ENCODE assay signal across 10 cellular contexts in genomic region chr5:95957804-95958203, GRCh38. TPM values are rescaled to one million over a fixed set of nuclear protein-coding genes. Genes with fewer than 3 reads are reported as not detected.
DNase-seq lines count a peak whose midpoint lies in the region; ATAC-seq and TF ChIP-seq lines count a peak whose summit lies in the region.
"Had no signal": no experiment of that assay in that cellular context is flagged by ENCODE, and none has a peak within 500 bp of the region (broad histone marks: within the 10 kb centered on the region; RNA-seq: fewer than 3 reads in every experiment).

No MANE protein-coding gene starts in this region.

- H3K36me3 ChIP-seq in GM06990 (ENCODE audit: control insufficient read depth, insufficient read depth, low read length), result peaks cover 3% of the 10 kb centered on the region
- H3K36me3 ChIP-seq in MM.1S (replicated peaks; ENCODE audit: insufficient read depth, low read length), result no peaks in the 10 kb centered on the region
- H3K36me3 ChIP-seq in endodermal cell (ENCODE audit: control insufficient read depth, insufficient read depth, low read length), result peaks cover 40% of the 10 kb centered on the region
- H3K36me3 ChIP-seq in OCI-LY7 (ENCODE audit: insufficient read depth, low read length), result no peaks in the 10 kb centered on the region
- H3K36me3 ChIP-seq in trophoblast cell (ENCODE audit: control insufficient read depth in 1 of 2, insufficient read depth in 2 of 2, low read length in 2 of 2), result no peaks in the 10 kb centered on the region
- no peaks in the 10 kb centered on the region for H3K36me3 ChIP-seq in upper lobe of left lung

- H3K4ac ChIP-seq in trophoblast cell (ENCODE audit: low read depth, low read length), result no peak overlapping the region

- no peak overlapping the region for H4K8ac ChIP-seq in trophoblast cell (ENCODE audit: low read depth, low read length)

- H3K9ac ChIP-seq in MM.1S (ENCODE audit: low read length) (no peak overlapping the region), endodermal cell (ENCODE audit: extremely low read depth, low read length, poor library complexity, severe bottlenecking) (no peak overlapping the region), trophoblast cell (ENCODE audit: low read length) (no peak overlapping the region)

- H2BK5ac ChIP-seq in trophoblast cell (ENCODE audit: low read depth, low read length, poor library complexity), result no peak overlapping the region

- H3K27me3 ChIP-seq in GM06990 (replicated peaks; ENCODE audit: control insufficient read depth, insufficient read depth, low read length), result no peaks in the 10 kb centered on the region
- H3K27me3 ChIP-seq in MM.1S (replicated peaks; ENCODE audit: insufficient read depth, low read length), result no peaks in the 10 kb centered on the region
- H3K27me3 ChIP-seq in endodermal cell (ENCODE audit: control insufficient read depth, insufficient read depth, low read length, poor library complexity, severe bottlenecking), result no peaks in the 10 kb centered on the region
- H3K27me3 ChIP-seq in trophoblast cell (ENCODE audit: insufficient read depth, low read length), result no peaks in the 10 kb centered on the region
- H3K27me3 ChIP-seq in upper lobe of left lung, result no peaks in the 10 kb centered on the region

- H3K9me2 ChIP-seq in MM.1S (replicated peaks; ENCODE audit: insufficient read depth, low read length) (no peaks in the 10 kb centered on the region), OCI-LY7 (ENCODE audit: insufficient read depth, low read length) (no peaks in the 10 kb centered on the region)

- no peak for TF ChIP-seq EP300 in upper lobe of left lung (IDR thresholded peaks at IDR 0.05)

- peaks cover 80% of the 10 kb centered on the region for H3K79me2 ChIP-seq in MM.1S (ENCODE audit: low read length)
- no peaks in the 10 kb centered on the region for H3K79me2 ChIP-seq in OCI-LY7 (ENCODE audit: insufficient read depth, low read depth, low read length)
- peaks cover 11% of the 10 kb centered on the region for H3K79me2 ChIP-seq in trophoblast cell (ENCODE audit: control insufficient read depth, insufficient read depth, low read length, poor library complexity)

- no peaks in the 10 kb centered on the region for H3K9me3 Mint-ChIP-seq in endodermal cell

- H4K12ac ChIP-seq in trophoblast cell (ENCODE audit: low read depth, low read length), result no peak overlapping the region

- no peak for ATAC-seq in upper lobe of left lung (ENCODE audit: low FRiP score in 2 of 2)

- H2BK12ac ChIP-seq in trophoblast cell (ENCODE audit: low read length), result no peak overlapping the region

- H3K36me3 Mint-ChIP-seq in endodermal cell (ENCODE audit: low read depth), result peaks cover 10% of the 10 kb centered on the region

- no peak overlapping the region for H3K18ac ChIP-seq in trophoblast cell (ENCODE audit: low read length)

- WGBS in endodermal cell (ENCODE audit: insufficient coverage in 1 of 2, insufficient read length in 1 of 2), 2 experiments, result 91% methylated on average over 3 of the region's 3 CpGs; no CpG with 5 or more reads in 1 of the 2 experiments
- WGBS in trophoblast cell (ENCODE audit: extremely low coverage, insufficient coverage, insufficient read length), result no CpG with 5 or more reads among the region's 3 CpGs
- WGBS in upper lobe of left lung, 2 donors, result 76 to 86% methylated on average over 3 of the region's 3 CpGs

- peaks cover 4% of the 10 kb centered on the region for H3K27me3 Mint-ChIP-seq in endodermal cell (ENCODE audit: insufficient read depth)

- no TSS peak for BruUV-seq in OCI-LY7 (replicated peaks; lab: Mats Ljungman, UMichigan)

- peaks cover 15% of the 10 kb centered on the region for H3K79me1 ChIP-seq in trophoblast cell (ENCODE audit: low read length)

- no peak overlapping the region for H4K91ac ChIP-seq in trophoblast cell (ENCODE audit: low read depth, low read length)

- no peak for DNase-seq in GM06990 (ENCODE audit: extremely low read depth, insufficient read length)
- DNase-seq in MM.1S, result no peak
- no peak for DNase-seq in endodermal cell
- no peak for DNase-seq in retinal pigment epithelial cell (ENCODE audit: low read depth)
- no peak for DNase-seq in OCI-LY7 (ENCODE audit: low spot score)
- DNase-seq in trophoblast cell, result no peak
- no peak for DNase-seq in upper lobe of left lung
- no peak for DNase-seq in medulla oblongata (ENCODE audit: extremely low spot score)
- DNase-seq: GOT3, Karpas-422 had no signal

- no peaks in the 10 kb centered on the region for H3K9me3 ChIP-seq in MM.1S (replicated peaks; ENCODE audit: insufficient read depth, low read length)
- H3K9me3 ChIP-seq in endodermal cell (ENCODE audit: control insufficient read depth, low read length), result peaks cover 10% of the 10 kb centered on the region
- H3K9me3 ChIP-seq in OCI-LY7 (ENCODE audit: low read length), result no peaks in the 10 kb centered on the region
- H3K9me3 ChIP-seq in trophoblast cell (ENCODE audit: insufficient read depth, low read depth, low read length), result no peaks in the 10 kb centered on the region
- H3K9me3 ChIP-seq in upper lobe of left lung, result no peaks in the 10 kb centered on the region

- H4K20me1 ChIP-seq in MM.1S (ENCODE audit: insufficient read depth, low read length), result 0 out of 2 replicates have a peak, but pooled peaks cover 2% of the 10 kb centered on the region
- H4K20me1 ChIP-seq in OCI-LY7 (ENCODE audit: insufficient read depth, low read length), result no peaks in the 10 kb centered on the region

- peaks cover 49% of the 10 kb centered on the region for H3K4me1 Mint-ChIP-seq in endodermal cell

- H2BK120ac ChIP-seq in trophoblast cell (ENCODE audit: insufficient read depth, low read length, poor library complexity), result no peak overlapping the region

- H3K4me3 Mint-ChIP-seq in endodermal cell, result no peak overlapping the region

- intact Hi-C loops in OCI-LY7 (cut with micrococcal nuclease; ENCODE audit: unreplicated experiment), result loop anchor here (10.0 kb wide), 1 partner anchor 173 kb away; no protein-coding TSS in a partner anchor

- POLR2A ChIA-PET in OCI-LY7 (lab: Charles Lee), result interaction anchor here (0.6 to 1.3 kb wide), 2 partner anchors 11 to 173 kb away, joined by 3 read pairs; no protein-coding TSS in a partner anchor

- H2AK5ac ChIP-seq in trophoblast cell (ENCODE audit: low read length), result no peak overlapping the region

- no peak overlapping the region for H3K14ac ChIP-seq in trophoblast cell (ENCODE audit: low read length)

- no peak overlapping the region for H3K23ac ChIP-seq in trophoblast cell (ENCODE audit: low read length)

- CTCF ChIA-PET in OCI-LY7 (lab: Charles Lee; ENCODE audit: unreplicated experiment), result no interaction called here

- H3F3A ChIP-seq in MM.1S (ENCODE audit: insufficient read depth, low read length), result no peaks in the 10 kb centered on the region

- TF ChIP-seq CTCF in GM06990 (IDR thresholded peaks at IDR 0.05; ENCODE audit: insufficient read depth, low read length, poor library complexity, severe bottlenecking), result no peak
- no peak for TF ChIP-seq CTCF in MM.1S (IDR thresholded peaks at IDR 0.05; ENCODE audit: low read length)
- TF ChIP-seq CTCF in endodermal cell (conservative IDR thresholded peaks at IDR 0.05), result no peak
- TF ChIP-seq CTCF in retinal pigment epithelial cell (conservative IDR thresholded peaks at IDR 0.05; ENCODE audit: low read depth, low read length), result no peak
- no peak for TF ChIP-seq CTCF in OCI-LY7 (conservative IDR thresholded peaks at IDR 0.05; ENCODE audit: low read length)
- no peak for TF ChIP-seq CTCF in upper lobe of left lung (IDR thresholded peaks at IDR 0.05)

- 0 out of 2 replicates have a peak overlapping the region, but pooled peaks have one; percentile 0 for H3K4me2 ChIP-seq in MM.1S (ENCODE audit: low read depth, low read length)
- H3K4me2 ChIP-seq in OCI-LY7 (ENCODE audit: low read length), result no peak overlapping the region
- H3K4me2 ChIP-seq in trophoblast cell (ENCODE audit: low read length), result no peak overlapping the region

- H3K4me3 ChIP-seq in GM06990 (replicated peaks; ENCODE audit: low read depth, low read length) (peak overlapping the region; percentile 90), MM.1S (ENCODE audit: low read length) (no peak overlapping the region), endodermal cell (ENCODE audit: low read length) (peak overlapping the region; percentile 96), retinal pigment epithelial cell (ENCODE audit: low read length) (peak overlapping the region; percentile 97), OCI-LY7 (ENCODE audit: low read depth, low read length, poor library complexity, severe bottlenecking) (no peak overlapping the region), trophoblast cell (ENCODE audit: low read depth, low read length) (no peak overlapping the region), upper lobe of left lung (peak overlapping the region in 2 of 4 donors; percentile 81 to 84)

- H3K27ac ChIP-seq in MM.1S (ENCODE audit: low read length), result no peak overlapping the region
- no peak overlapping the region for H3K27ac ChIP-seq in endodermal cell (ENCODE audit: low read depth, low read length)
- no peak overlapping the region for H3K27ac ChIP-seq in OCI-LY7 (ENCODE audit: low read depth, low read length, poor library complexity, severe bottlenecking)
- H3K27ac ChIP-seq in trophoblast cell (ENCODE audit: low read depth, low read length), result no peak overlapping the region
- H3K27ac ChIP-seq in upper lobe of left lung, result peak overlapping the region in 1 of 4 donors; percentile 100

- H2AFZ ChIP-seq in MM.1S (ENCODE audit: low read length), result no peak overlapping the region
- no peak overlapping the region for H2AFZ ChIP-seq in OCI-LY7 (ENCODE audit: low read length)
- no peak overlapping the region for H2AFZ ChIP-seq in trophoblast cell (ENCODE audit: insufficient read depth, low read length, poor library complexity)

- no peak overlapping the region for H3K27ac Mint-ChIP-seq in endodermal cell

- no peak for TF ChIP-seq POLR2A in upper lobe of left lung (IDR thresholded peaks at IDR 0.05)

- H3K4me1 ChIP-seq in MM.1S (ENCODE audit: low read length) (peaks cover 24% of the 10 kb centered on the region), endodermal cell (ENCODE audit: control insufficient read depth, insufficient read depth, low read length) (peaks cover 3% of the 10 kb centered on the region), OCI-LY7 (ENCODE audit: insufficient read depth, low read length, poor library complexity, severe bottlenecking) (peaks cover 5% of the 10 kb centered on the region), trophoblast cell (ENCODE audit: control insufficient read depth in 1 of 2, insufficient read depth in 2 of 2, low read length in 2 of 2) (peaks cover 14 to 21% of the 10 kb centered on the region in 2 experiments), upper lobe of left lung (peaks cover 24 to 49% (median 38%) of the 10 kb centered on the region in 4 donors)

RNA-seq across cellular contexts. Expression of gene ELL2, which starts 3.8 kb away (rescaled TPM):
- total RNA-seq in endodermal cell (10 to 100 TPM; 28.6 to 44.1 TPM), OCI-LY7 (2022) (4.7 and 6.7 TPM in 2 replicates), upper lobe of left lung (100 to 1,000 TPM in 1 of 6 donors, 10 to 100 TPM in 5; 44.4 to 203 (median 54.3) TPM)
- 16.7 TPM for polyA plus RNA-seq in endodermal cell (2013, experiment 1 of 2)
- polyA plus RNA-seq in endodermal cell (2013, experiment 2 of 2), result 17.0 TPM
- total RNA-seq in OCI-LY7 (2014; rRNA removed; shearing (Covaris generic)), result 0.98 and 2.1 TPM in 2 replicates
- polyA plus RNA-seq in trophoblast cell (2013), result 19.8 and 20.7 TPM in 2 replicates

Comparison
In these comparisons a context has a peak if more than half of its experiments do, and no peak if none do; other contexts are left out.
1. H3K4me3 ChIP-seq: peak in GM06990 (single experiment), endodermal cell (single experiment) and retinal pigment epithelial cell (single experiment); none in MM.1S (single experiment), OCI-LY7 (single experiment) and trophoblast cell (single experiment).